Comparison of ENCODE assay signal across 8 cellular contexts in the genomic region with DNA sequence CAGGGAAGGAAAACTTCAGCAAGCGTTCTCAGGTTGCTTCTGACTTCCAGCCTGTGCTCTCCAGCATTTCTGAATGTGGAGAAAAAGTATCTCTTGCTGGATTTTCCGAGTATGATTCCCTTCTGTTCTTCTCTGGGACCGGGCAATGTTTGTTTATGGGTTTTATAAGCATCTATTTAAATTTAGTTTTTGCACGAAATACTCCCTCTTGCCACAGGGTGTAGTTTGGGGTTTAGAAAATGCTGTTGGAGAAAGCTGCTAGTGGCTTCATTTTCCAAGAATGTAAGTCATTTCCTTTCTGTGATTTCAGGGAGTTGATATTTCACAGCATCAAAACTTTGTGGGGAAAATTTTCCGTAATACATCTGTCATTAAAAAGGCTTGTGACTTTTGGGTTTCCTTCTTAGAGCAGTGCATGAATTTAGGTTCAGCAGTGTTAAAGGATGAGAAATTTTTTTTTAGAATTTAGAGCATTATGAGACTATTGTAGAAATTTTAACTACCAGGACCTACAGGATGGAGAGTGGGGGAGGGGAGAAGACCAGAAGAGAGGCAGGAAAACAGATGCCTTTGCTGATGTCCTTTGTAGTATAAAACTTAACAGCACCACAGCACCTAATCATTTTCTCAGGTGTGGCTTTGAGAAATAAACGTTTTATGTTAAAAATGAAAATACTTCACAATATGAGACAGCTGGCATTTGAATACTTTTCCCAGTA. TPM values are rescaled to one million over a fixed set of nuclear protein-coding genes. Genes with fewer than 3 reads are reported as not detected.
A peak's percentile ranks its signal among the peaks of the same experiment; 100 is the strongest.
DNase-seq lines count a peak whose midpoint lies in the region; ATAC-seq lines count a peak whose summit lies in the region.

No MANE protein-coding gene starts in this region.

- peak overlapping the region; percentile 36 for H3K27ac ChIP-seq in right cardiac atrium (ENCODE audit: low read length)

- peak overlapping the region; percentile 99 for H3K9ac ChIP-seq in skeletal muscle satellite cell (ENCODE audit: low read depth, low read length)

- peak overlapping the region; percentile 83 for H3K4me3 Mint-ChIP-seq in activated T-helper 17 cell treated with anti-CD3 and anti-CD28 coated beads, Interleukin-2, amount 50 U/mL, for 72 hours

- H3K4me2 ChIP-seq in skeletal muscle satellite cell (ENCODE audit: low read length) = peak overlapping the region; percentile 88

- H3K27me3 Mint-ChIP-seq in activated T-helper 17 cell treated with anti-CD3 and anti-CD28 coated beads, Interleukin-2, amount 50 U/mL, for 72 hours = peaks cover 18% of the 10 kb centered on the region

- peaks cover 10% of the 10 kb centered on the region for H3K4me1 Mint-ChIP-seq in activated T-helper 17 cell treated with anti-CD3 and anti-CD28 coated beads, Interleukin-2, amount 50 U/mL, for 72 hours

- peak; percentile 12 for ATAC-seq in activated T-helper 17 cell treated with anti-CD3 and anti-CD28 coated beads, Interleukin-2, amount 50 U/mL, for 72 hours (replicated peaks)
- peak; percentile 13 to 14 for ATAC-seq in right cardiac atrium
- no peak for ATAC-seq in GM19463 (IDR thresholded peaks at IDR 0.05; ENCODE audit: unreplicated experiment)
- ATAC-seq in left colon = no peak
- no peak for ATAC-seq in GM19324 (IDR thresholded peaks at IDR 0.05; ENCODE audit: low FRiP score, unreplicated experiment)

- H3K9me3 Mint-ChIP-seq in activated T-helper 17 cell treated with anti-CD3 and anti-CD28 coated beads, Interleukin-2, amount 50 U/mL, for 72 hours = no peaks in the 10 kb centered on the region

- H3K27me3 ChIP-seq in right cardiac atrium (ENCODE audit: control insufficient read depth, insufficient read depth) (no peaks in the 10 kb centered on the region), skeletal muscle satellite cell (ENCODE audit: control insufficient read depth, insufficient read depth, low read length) (no peaks in the 10 kb centered on the region)

- intact Hi-C loops in right cardiac atrium (cut with DNase I) (loop anchor here in 1 of 4 donors (10.0 kb wide), 1 partner anchor 122 kb away; no protein-coding TSS in a partner anchor), left colon (cut with DNase I, micrococcal nuclease) (loop anchor here in 1 of 2 donors (10.0 kb wide), 1 partner anchor 368 kb away; no protein-coding TSS in a partner anchor)

- H3K27ac Mint-ChIP-seq in activated T-helper 17 cell treated with anti-CD3 and anti-CD28 coated beads, Interleukin-2, amount 50 U/mL, for 72 hours = peak overlapping the region; percentile 78

- H3K9me3 ChIP-seq in right cardiac atrium (ENCODE audit: control insufficient read depth, low read length) (no peaks in the 10 kb centered on the region), skeletal muscle satellite cell (replicated peaks; ENCODE audit: low read length) (no peaks in the 10 kb centered on the region)

- H3K4me3 ChIP-seq in right cardiac atrium (ENCODE audit: low read length) = peak overlapping the region; percentile 76
- H3K4me3 ChIP-seq in skeletal muscle satellite cell (ENCODE audit: low read length) = peak overlapping the region; percentile 98

- peaks cover 4% of the 10 kb centered on the region for H3K36me3 Mint-ChIP-seq in activated T-helper 17 cell treated with anti-CD3 and anti-CD28 coated beads, Interleukin-2, amount 50 U/mL, for 72 hours (ENCODE audit: low read depth)

- H3K4me1 ChIP-seq in right cardiac atrium (ENCODE audit: control insufficient read depth, insufficient read depth, low read length) (no peaks in the 10 kb centered on the region), skeletal muscle satellite cell (ENCODE audit: control insufficient read depth, insufficient read depth, low read length) (peaks cover 47% of the 10 kb centered on the region)

- WGBS in right cardiac atrium = 8% methylated on average over 6 of the region's 6 CpGs

- DNase-seq in DMS 273 (lab: John Stamatoyannopoulos, UW; ENCODE audit: unreplicated experiment) (peak; percentile 65), KG1 (lab: John Stamatoyannopoulos, UW) (peak; percentile 18), right cardiac atrium (no peak), left colon (no peak)

- H3K36me3 ChIP-seq in skeletal muscle satellite cell (ENCODE audit: insufficient read depth, low read length) = peaks cover 43% of the 10 kb centered on the region

RNA-seq across cellular contexts. Expression of gene FRMD6, which starts 1.5 kb away (rescaled TPM):
- 1 to 10 TPM; 3.4 to 5.9 TPM for total RNA-seq in activated T-helper 17 cell treated with anti-CD3 and anti-CD28 coated beads, Interleukin-2, amount 50 U/mL, for 72 hours
- 1 to 10 TPM; 7.8 to 8.8 (median 8.1) TPM for total RNA-seq in right cardiac atrium
- 3.1 TPM for polyA plus RNA-seq in right cardiac atrium
- 148 and 178 TPM in 2 replicates for total RNA-seq in skeletal muscle satellite cell (2012; rRNA removed)
- 10 to 100 TPM in 1 of 2 donors, 1 to 10 TPM in 1; 4.2 to 12.1 TPM for total RNA-seq in left colon

Comparison
In these comparisons a context has a peak if more than half of its experiments do, and no peak if none do; other contexts are left out.
1. DNase-seq: peak in DMS 273 (single experiment) and KG1 (single experiment); none in right cardiac atrium (0 of 3) and left colon (0 of 2).
2. ATAC-seq: peak in activated T-helper 17 cell treated with anti-CD3 and anti-CD28 coated beads, Interleukin-2, amount 50 U/mL, for 72 hours (single experiment) and right cardiac atrium (2 of 2); none in GM19463 (single experiment), left colon (single experiment) and GM19324 (single experiment).